ENCODE assay signal across 24 cellular contexts in genomic region chr1:116661633-116662032, GRCh38. TPM values are rescaled to one million over a fixed set of nuclear protein-coding genes. Genes with fewer than 3 reads are reported as not detected.
DNase-seq lines count a peak whose midpoint lies in the region; ATAC-seq, FAIRE-seq and TF ChIP-seq lines count a peak whose summit lies in the region.
"Had no signal": no experiment of that assay in that cellular context is flagged by ENCODE, and none has a peak within 500 bp of the region (broad histone marks: within the 10 kb centered on the region; RNA-seq: fewer than 3 reads in every experiment).

No MANE protein-coding gene starts in this region.

- H3K27me3 ChIP-seq in K562 (ENCODE audit: control insufficient read depth in 2 of 2, insufficient read depth in 2 of 2, low read length in 2 of 2) (no peaks in the 10 kb centered on the region), neural cell (ENCODE audit: insufficient read depth, low read depth, low read length) (no peaks in the 10 kb centered on the region), pancreas (no peaks in the 10 kb centered on the region), adrenal gland (no peaks in the 10 kb centered on the region)
- H3K27me3 ChIP-seq: BE2C, BLaER1 had no signal

- no peak for TF ChIP-seq POLR2A in K562 (conservative IDR thresholded peaks at IDR 0.05)
- no peak for TF ChIP-seq POLR2A in adrenal gland (IDR thresholded peaks at IDR 0.05)

- no TSS peak for BruUV-seq in K562 (replicated peaks; lab: Mats Ljungman, UMichigan)

- no peak overlapping the region for H3K27ac ChIP-seq in K562 (ENCODE audit: extremely low read depth, low read depth, low read length)
- no peak overlapping the region for H3K27ac ChIP-seq in neural cell (ENCODE audit: low read length)
- no peak overlapping the region for H3K27ac ChIP-seq in pancreas
- no peak overlapping the region for H3K27ac ChIP-seq in adrenal gland
- H3K27ac ChIP-seq: 22Rv1, A549, BLaER1 had no signal

- in situ Hi-C loops in K562 (cut with MboI), result no loop called here

- TF ChIP-seq CTCF in K562 (IDR thresholded peaks at IDR 0.05 in 2 of 3, conservative IDR thresholded peaks at IDR 0.05 in 1 of 3; ENCODE audit: insufficient read depth in 2 of 3, low read depth in 1 of 3, low read length in 3 of 3), result no peak
- TF ChIP-seq CTCF in neural cell (IDR thresholded peaks at IDR 0.05; ENCODE audit: poor library complexity, severe bottlenecking), result no peak
- no peak for TF ChIP-seq CTCF in pancreas (IDR thresholded peaks at IDR 0.05)
- TF ChIP-seq CTCF in adrenal gland (IDR thresholded peaks at IDR 0.05), result no peak

- ATAC-seq in K562 (peak; percentile 46; the same call in 2 of the 3 replicates), pancreas (no peak)
- ATAC-seq: A549 had no signal

- H4K20me1 ChIP-seq in K562 (replicated peaks; ENCODE audit: control insufficient read depth, insufficient read depth, low read length) (peaks cover 9% of the 10 kb centered on the region), neural cell (ENCODE audit: insufficient read depth) (no peaks in the 10 kb centered on the region)

- no peaks in the 10 kb centered on the region for H3K9me3 ChIP-seq in K562 (replicated peaks; ENCODE audit: control insufficient read depth, insufficient read depth, low read depth, low read length)
- no peaks in the 10 kb centered on the region for H3K9me3 ChIP-seq in neural cell (ENCODE audit: low read length)
- no peaks in the 10 kb centered on the region for H3K9me3 ChIP-seq in pancreas
- H3K9me3 ChIP-seq in adrenal gland (replicated peaks in 1 of 3), result no peaks in the 10 kb centered on the region
- H3K9me3 ChIP-seq: A549, BE2C, BLaER1 had no signal

- H3K4me2 ChIP-seq in K562 (ENCODE audit: insufficient read depth, low read length) (no peak overlapping the region), neural cell (ENCODE audit: low read length) (no peak overlapping the region)
- H3K4me2 ChIP-seq: A549 had no signal

- H3K4me3 ChIP-seq in K562 (no peak overlapping the region), neural cell (ENCODE audit: low read length) (peak overlapping the region; percentile 7), pancreas (no peak overlapping the region), adrenal gland (no peak overlapping the region)
- H3K4me3 ChIP-seq: A549, BLaER1 had no signal

- H3F3A ChIP-seq in neural cell (ENCODE audit: insufficient read depth, low read length, poor library complexity, severe bottlenecking), result no peaks in the 10 kb centered on the region

- H2AFZ ChIP-seq in K562 (ENCODE audit: low read depth, low read length) (peak overlapping the region; percentile 17; the same call in 1 of the 2 replicates), neural cell (ENCODE audit: low read depth, low read length) (no peak overlapping the region)

- CTCF ChIA-PET in K562 (lab: Yijun Ruan, JAX; ENCODE audit: low intra/inter-chr PET ratio), result no interaction called here

- H3K9ac ChIP-seq in K562 (ENCODE audit: insufficient read depth in 1 of 2, low read depth in 2 of 2, low read length in 2 of 2) (no peak overlapping the region), neural cell (ENCODE audit: low read length) (no peak overlapping the region)
- H3K9ac ChIP-seq: BLaER1 had no signal

- 65% methylated on average over 1 of the region's 1 CpG for WGBS in K562 (ENCODE audit: insufficient coverage, low coverage, missing lambda C conversion rate)
- WGBS in pancreas, 2 donors, result 91 to 100% methylated on average over 1 of the region's 1 CpG
- 82 to 100% (median 88%) methylated on average over 1 of the region's 1 CpG for WGBS in adrenal gland, 4 donors

- peaks cover 7 to 11% of the 10 kb centered on the region in 2 experiments for H3K4me1 ChIP-seq in K562 (replicated peaks in 1 of 2; ENCODE audit: control insufficient read depth in 2 of 2, insufficient read depth in 2 of 2, low read length in 2 of 2)
- peaks cover 0 to under 1% (median 0%) of the 10 kb centered on the region in 3 donors for H3K4me1 ChIP-seq in pancreas
- peaks cover 0 to 3% of the 10 kb centered on the region in 2 donors for H3K4me1 ChIP-seq in adrenal gland (replicated peaks in 1 of 2)
- H3K4me1 ChIP-seq: BE2C had no signal

- intact Hi-C loops in K562 (cut with micrococcal nuclease), result no loop called here
- intact Hi-C loops in pancreas (cut with DNase I), result no loop called here
- intact Hi-C loops in adrenal gland (cut with DNase I), result no loop called here

- H3K79me2 ChIP-seq in K562 (ENCODE audit: control insufficient read depth, insufficient read depth, low read length), result peaks cover 5% of the 10 kb centered on the region; the same call in 1 of the 3 replicates
- peaks cover 49% of the 10 kb centered on the region for H3K79me2 ChIP-seq in neural cell (replicated peaks; ENCODE audit: insufficient read depth, low read length)

- TF ChIP-seq EP300 in Ishikawa (IDR thresholded peaks at IDR 0.05; ENCODE audit: borderline replicate concordance) (no peak), K562 (IDR thresholded peaks at IDR 0.05; ENCODE audit: low read length) (no peak), neural cell (conservative IDR thresholded peaks at IDR 0.05; ENCODE audit: poor library complexity, severe bottlenecking) (no peak)

- H3K9me1 ChIP-seq in K562 (ENCODE audit: control insufficient read depth, insufficient read depth, low read length), result no peaks in the 10 kb centered on the region

- H3K9me2 ChIP-seq in neural cell (ENCODE audit: insufficient read depth, low read length), result no peaks in the 10 kb centered on the region

- FAIRE-seq in K562 (lab: Jason Lieb, UNC) (no peak), pancreas (lab: Jason Lieb, UNC) (no peak)
- FAIRE-seq: A549, GM12891, GM19239 had no signal

- POLR2A ChIA-PET in K562 (lab: Yijun Ruan, JAX), result interaction anchor here (0.9 kb wide), 1 partner anchor 10 kb away, joined by 3 read pairs; no protein-coding TSS in a partner anchor

- H3K36me3 ChIP-seq in K562 (ENCODE audit: control insufficient read depth, insufficient read depth, low read length), result peaks cover 4% of the 10 kb centered on the region; the same call in 1 of the 3 replicates
- H3K36me3 ChIP-seq in neural cell (ENCODE audit: insufficient read depth, low read length), result no peaks in the 10 kb centered on the region
- no peaks in the 10 kb centered on the region for H3K36me3 ChIP-seq in pancreas
- no peaks in the 10 kb centered on the region for H3K36me3 ChIP-seq in adrenal gland (replicated peaks in 1 of 2)
- H3K36me3 ChIP-seq: BE2C had no signal

- no peak for TF ChIP-seq RAD21 in Ishikawa (IDR thresholded peaks at IDR 0.05; ENCODE audit: low read depth)
- no peak for TF ChIP-seq RAD21 in K562 (CRISPR knock-in tag; conservative IDR thresholded peaks at IDR 0.05 in 1 of 2, IDR thresholded peaks at IDR 0.05 in 1 of 2)
- no peak for TF ChIP-seq RAD21 in neural cell (conservative IDR thresholded peaks at IDR 0.05)

- DNase-seq in DMS 273 (lab: John Stamatoyannopoulos, UW; ENCODE audit: unreplicated experiment), result peak; percentile 41
- no peak for DNase-seq in DMS 273 treated with DMSO at 0.1 percent for 48 hours (lab: John Stamatoyannopoulos, UW)
- DNase-seq in K562 (ENCODE audit: extremely low read depth in 1 of 4, low spot score in 3 of 4), result peak in 3 of 4 experiments; percentile 31 to 42 (median 39)
- DNase-seq in pancreas, result no peak
- DNase-seq in adrenal gland, result no peak
- DNase-seq: BE2C; C1 segment of cervical spinal cord; CD4-positive, alpha-beta memory T cell; CD4-positive, CD25-positive, alpha-beta regulatory T cell; CD8-positive, alpha-beta memory T cell; COR-L47; DMS153; DMS53; DMS79; DND-41; EL; GDM1 had no signal

TF ChIP-seq in Ishikawa, 13 proteins besides CTCF, POLR2A, EP300 and RAD21 (continues in another document):
- no peak for TF ChIP-seq ZBTB7A (IDR thresholded peaks at IDR 0.05; ENCODE audit: low read depth)

TF ChIP-seq in K562, 482 proteins besides CTCF, POLR2A, EP300 and RAD21 (continues in another document):
- TF ChIP-seq, protein P1, sequence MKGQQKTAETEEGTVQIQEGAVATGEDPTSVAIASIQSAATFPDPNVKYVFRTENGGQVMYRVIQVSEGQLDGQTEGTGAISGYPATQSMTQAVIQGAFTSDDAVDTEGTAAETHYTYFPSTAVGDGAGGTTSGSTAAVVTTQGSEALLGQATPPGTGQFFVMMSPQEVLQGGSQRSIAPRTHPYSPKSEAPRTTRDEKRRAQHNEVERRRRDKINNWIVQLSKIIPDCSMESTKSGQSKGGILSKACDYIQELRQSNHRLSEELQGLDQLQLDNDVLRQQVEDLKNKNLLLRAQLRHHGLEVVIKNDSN (CRISPR knock-in tag; IDR thresholded peaks at IDR 0.05), result peak; percentile 40; the same call in 1 of the 2 replicates

TF ChIP-seq in neural cell, 6 proteins besides CTCF, POLR2A, EP300 and RAD21:
- TF ChIP-seq POLR2AphosphoS5 (IDR thresholded peaks at IDR 0.05) (no peak), TAF1 (IDR thresholded peaks at IDR 0.05; ENCODE audit: low read depth) (no peak), EZH2 (IDR thresholded peaks at IDR 0.05; ENCODE audit: borderline replicate concordance, insufficient read depth, low read length, poor library complexity, severe bottlenecking) (no peak), SMC3 (conservative IDR thresholded peaks at IDR 0.05; ENCODE audit: poor library complexity) (no peak), MXI1 (conservative IDR thresholded peaks at IDR 0.05; ENCODE audit: poor library complexity, severe bottlenecking) (no peak)
TF ChIP-seq in neural cell: peak in this region for 0.

RNA-seq across cellular contexts. Expression of gene IGSF3, which starts 5.9 kb away (rescaled TPM):
- total RNA-seq in K562 (2011; cell fraction: chromatin; rRNA removed; ENCODE audit: low replicate concordance), result 16.2 and 27.0 TPM in 2 replicates
- 35.1 and 40.4 TPM in 2 replicates for total RNA-seq in K562 (2011; cell fraction: nucleolus; rRNA removed)
- total RNA-seq in K562 (2011; cell fraction: nucleoplasm; rRNA removed), result 25.1 and 28.2 TPM in 2 replicates
- 13.1 and 15.1 TPM in 2 replicates for total RNA-seq in K562 (2014; rRNA removed)
- 7.5 and 7.8 TPM in 2 replicates for total RNA-seq in K562 (2014; rRNA removed; fragmentation: Illumina TruSeq; extraction: Trizol)
- total RNA-seq in K562 (2015; rRNA removed; fragmentation: Illumina TruSeq; extraction: Trizol), result 7.5 and 8.3 TPM in 2 replicates
- total RNA-seq in K562 (2021), result 14.4 and 15.0 TPM in 2 replicates
- 7.7 and 8.9 TPM in 2 replicates for polyA plus RNA-seq in K562 (2011; rRNA removed)
- polyA plus RNA-seq in K562 (2011; cell fraction: cytosol; rRNA removed), result 10.0 and 16.2 TPM in 2 replicates
- 10.1 and 17.6 TPM in 2 replicates for polyA plus RNA-seq in K562 (2011; cell fraction: nucleus; rRNA removed)
- polyA plus RNA-seq in K562 (2012), result 8.7 and 14.2 TPM in 2 replicates
- polyA plus RNA-seq in K562 (2014; fragmentation: Illumina TruSeq; extraction: Trizol), result 10.8 and 11.5 TPM in 2 replicates
- 1 to 10 TPM; 1.1 to 1.2 TPM for polyA plus RNA-seq in K562 (2014; fragmentation: Nextera tagmentation; extraction: Ambion mirVana)
- polyA plus RNA-seq in K562 (2014; rRNA removed), result 7.9 and 8.4 TPM in 2 replicates
- 9.8 and 14.9 TPM in 2 replicates for polyA minus RNA-seq in K562 (2011; rRNA and poly(A)+ RNA removed)
- polyA minus RNA-seq in K562 (2011; cell fraction: cytosol; rRNA and poly(A)+ RNA removed), result 14.1 and 16.5 TPM in 2 replicates
- 9.7 and 10.1 TPM in 2 replicates for polyA minus RNA-seq in K562 (2011; cell fraction: nucleus; rRNA and poly(A)+ RNA removed)
- polyA plus RNA-seq in neural cell, result 81.1 and 81.4 TPM in 2 replicates
- polyA minus RNA-seq in neural cell, result 176 and 205 TPM in 2 replicates
- total RNA-seq in pancreas, result 10 to 100 TPM in 1 of 6 donors, 1 to 10 TPM in 5; 2.5 to 10.5 (median 2.8) TPM
- polyA plus RNA-seq in pancreas, result 1 to 10 TPM; 1.8 to 2.0 TPM
- total RNA-seq in adrenal gland, result 1 to 10 TPM; 1.1 to 4.8 (median 2.2) TPM
- polyA plus RNA-seq in adrenal gland, result 1 to 10 TPM in 2 of 3 donors, under 1 TPM in 1; 0.67 to 2.9 (median 1.9) TPM
- polyA plus RNA-seq: CD4-positive, alpha-beta memory T cell; CD8-positive, alpha-beta memory T cell had no signal

Comparison
In these comparisons a context has a peak if more than half of its experiments do, and no peak if none do; other contexts are left out.
1. DNase-seq: peak in DMS 273 (single experiment) and K562 (3 of 4); none in DMS 273 treated with DMSO at 0.1 percent for 48 hours (single experiment), pancreas (0 of 6) and adrenal gland (0 of 7).